In genomic region chr5:40914835-40915234, GRCh38 we compare ENCODE assay signal across 16 cellular contexts. TPM values are rescaled to one million over a fixed set of nuclear protein-coding genes. Genes with fewer than 3 reads are reported as not detected.
A peak's percentile ranks its signal among the peaks of the same experiment; 100 is the strongest.
DNase-seq lines count a peak whose midpoint lies in the region; ATAC-seq and TF ChIP-seq lines count a peak whose summit lies in the region.
"Had no signal": no experiment of that assay in that cellular context is flagged by ENCODE, and none has a peak within 500 bp of the region (broad histone marks: within the 10 kb centered on the region; RNA-seq: fewer than 3 reads in every experiment).

No MANE protein-coding gene starts in this region.

- DNase-seq in LHCN-M2 (ENCODE audit: low read depth): peak; percentile 34
- DNase-seq in choroid plexus epithelial cell (ENCODE audit: low read depth): peak; percentile 89
- DNase-seq in kidney epithelial cell (ENCODE audit: low read depth): peak; percentile 12
- DNase-seq in NCI-H2196 treated with DMSO at 0.1 percent for 48 hours (lab: John Stamatoyannopoulos, UW; ENCODE audit: unreplicated experiment): no peak
- DNase-seq in activated CD8-positive, alpha-beta memory T cell treated with anti-CD3 and anti-CD28 coated beads, Interleukin-2, amount 50 U/mL, for 4 hours: no peak
- no peak for DNase-seq in activated T-cell treated with anti-CD3 and anti-CD28 coated beads, Interleukin-2, amount 50 U/mL, for 72 hours
- DNase-seq in naive thymus-derived CD8-positive, alpha-beta T cell: no peak
- DNase-seq: activated B cell treated with CpG ODN at 0.5 μM for 24 hours; activated T-cell treated with anti-CD3 and anti-CD28 coated beads, Interleukin-2, amount 50 U/mL, for 48 hours; CD8-positive, alpha-beta memory T cell; central memory CD4-positive, alpha-beta T cell; NCI-H446 treated with DMSO at 0.1 percent for 48 hours; nucleus accumbens; stimulated activated naive CD4-positive, alpha-beta T cell treated with Interleukin-2 at 50 U/mL for 16 hours had no signal

- POLR2A ChIA-PET in naive thymus-derived CD8-positive, alpha-beta T cell (lab: Charles Lee): no interaction called here

- peak overlapping the region; percentile 13 for H3K4me3 ChIP-seq in choroid plexus epithelial cell (ENCODE audit: low read depth, low read length)
- no peak overlapping the region for H3K4me3 ChIP-seq in kidney epithelial cell (ENCODE audit: low read depth, low read length)
- peak overlapping the region in 4 of 5 donors; percentile 4 to 37 (median 22) for H3K4me3 ChIP-seq in subcutaneous abdominal adipose tissue (ENCODE audit: low read depth in 1 of 5, low read length in 5 of 5)

- H3K27me3 Mint-ChIP-seq in activated T-cell treated with anti-CD3 and anti-CD28 coated beads, Interleukin-2, amount 50 U/mL, for 72 hours (ENCODE audit: low read depth): peaks cover 51% of the 10 kb centered on the region
- H3K27me3 Mint-ChIP-seq in naive thymus-derived CD8-positive, alpha-beta T cell: peaks cover 19 to 41% (median 33%) of the 10 kb centered on the region in 5 donors

- peaks cover 5% of the 10 kb centered on the region for H3K4me1 Mint-ChIP-seq in activated T-cell treated with anti-CD3 and anti-CD28 coated beads, Interleukin-2, amount 50 U/mL, for 72 hours (ENCODE audit: low read depth)
- no peaks in the 10 kb centered on the region for H3K4me1 Mint-ChIP-seq in naive thymus-derived CD8-positive, alpha-beta T cell
- H3K4me1 Mint-ChIP-seq: activated B cell treated with CpG ODN at 0.5 μM for 24 hours; CD8-positive, alpha-beta memory T cell had no signal

- no peaks in the 10 kb centered on the region for H3K9me3 Mint-ChIP-seq in activated T-cell treated with anti-CD3 and anti-CD28 coated beads, Interleukin-2, amount 50 U/mL, for 72 hours
- H3K9me3 Mint-ChIP-seq in naive thymus-derived CD8-positive, alpha-beta T cell: peaks cover 0 to 3% (median 0%) of the 10 kb centered on the region in 9 donors
- H3K9me3 Mint-ChIP-seq: activated B cell treated with CpG ODN at 0.5 μM for 24 hours had no signal

- no peak overlapping the region for H3K27ac Mint-ChIP-seq in activated T-cell treated with anti-CD3 and anti-CD28 coated beads, Interleukin-2, amount 50 U/mL, for 72 hours
- H3K27ac Mint-ChIP-seq in naive thymus-derived CD8-positive, alpha-beta T cell: no peak overlapping the region
- H3K27ac Mint-ChIP-seq: activated B cell treated with CpG ODN at 0.5 μM for 24 hours; CD8-positive, alpha-beta memory T cell had no signal

- no peak for TF ChIP-seq CTCF in choroid plexus epithelial cell (conservative IDR thresholded peaks at IDR 0.05; ENCODE audit: low read depth, low read length)
- TF ChIP-seq CTCF in kidney epithelial cell (IDR thresholded peaks at IDR 0.05; ENCODE audit: insufficient read depth, low read length, poor library complexity, severe bottlenecking): no peak

- H3K36me3 ChIP-seq in kidney epithelial cell (ENCODE audit: control insufficient read depth, insufficient read depth, low read length) (no peaks in the 10 kb centered on the region), subcutaneous abdominal adipose tissue (ENCODE audit: control insufficient read depth in 5 of 5, insufficient read depth in 5 of 5, low read length in 5 of 5) (no peaks in the 10 kb centered on the region)

- ATAC-seq in activated T-cell treated with anti-CD3 and anti-CD28 coated beads, Interleukin-2, amount 50 U/mL, for 72 hours (replicated peaks in 1 of 2): no peak
- ATAC-seq in naive thymus-derived CD8-positive, alpha-beta T cell: no peak

- peaks cover 0 to 15% (median 0%) of the 10 kb centered on the region in 5 donors for H3K4me1 ChIP-seq in subcutaneous abdominal adipose tissue (ENCODE audit: control insufficient read depth in 5 of 5, insufficient read depth in 5 of 5, low read length in 5 of 5)

- no peaks in the 10 kb centered on the region for H3K36me3 Mint-ChIP-seq in activated T-cell treated with anti-CD3 and anti-CD28 coated beads, Interleukin-2, amount 50 U/mL, for 72 hours (ENCODE audit: insufficient read depth in 2 of 2)
- H3K36me3 Mint-ChIP-seq in naive thymus-derived CD8-positive, alpha-beta T cell: no peaks in the 10 kb centered on the region
- H3K36me3 Mint-ChIP-seq: CD8-positive, alpha-beta memory T cell had no signal

- H3K4me3 Mint-ChIP-seq in activated T-cell treated with anti-CD3 and anti-CD28 coated beads, Interleukin-2, amount 50 U/mL, for 72 hours: no peak overlapping the region
- H3K4me3 Mint-ChIP-seq in naive thymus-derived CD8-positive, alpha-beta T cell: no peak overlapping the region
- H3K4me3 Mint-ChIP-seq: activated B cell treated with CpG ODN at 0.5 μM for 24 hours; CD8-positive, alpha-beta memory T cell had no signal

- H3K27me3 ChIP-seq in kidney epithelial cell (ENCODE audit: control insufficient read depth, insufficient read depth, low read length) (no peaks in the 10 kb centered on the region), subcutaneous abdominal adipose tissue (ENCODE audit: control insufficient read depth in 5 of 5, insufficient read depth in 4 of 5, low read length in 5 of 5) (no peaks in the 10 kb centered on the region)

- peak overlapping the region in 2 of 5 donors; percentile 14 to 42 for H3K9ac ChIP-seq in subcutaneous abdominal adipose tissue (ENCODE audit: low read length in 5 of 5)

- peak overlapping the region; percentile 52 for H3K27ac ChIP-seq in subcutaneous abdominal adipose tissue (ENCODE audit: low read depth, low read length)

- no peaks in the 10 kb centered on the region for H3K9me3 ChIP-seq in subcutaneous abdominal adipose tissue (ENCODE audit: control insufficient read depth in 5 of 5, low read length in 5 of 5)

RNA-seq across cellular contexts. Expression of gene C7, which starts 5.5 kb away (rescaled TPM):
- total RNA-seq in LHCN-M2 (2014; rRNA removed): not detected in 2 replicates
- not detected for polyA plus RNA-seq in LHCN-M2 (2012)
- total RNA-seq in kidney epithelial cell: 0.13 and 0.34 TPM in 2 replicates
- not detected for total RNA-seq in activated T-cell treated with anti-CD3 and anti-CD28 coated beads, Interleukin-2, amount 50 U/mL, for 72 hours
- not detected for total RNA-seq in naive thymus-derived CD8-positive, alpha-beta T cell
- polyA plus RNA-seq in naive thymus-derived CD8-positive, alpha-beta T cell: under 1 TPM in 1 of 3 donors, not detected in 2; 0.10 TPM
- total RNA-seq: activated B cell treated with CpG ODN at 0.5 μM for 24 hours; CD8-positive, alpha-beta memory T cell had no signal
- polyA plus RNA-seq: CD8-positive, alpha-beta memory T cell; keratinocyte had no signal

Comparison
In these comparisons a context has a peak if more than half of its experiments do, and no peak if none do; other contexts are left out.
1. DNase-seq: peak in LHCN-M2 (single experiment), choroid plexus epithelial cell (single experiment) and kidney epithelial cell (single experiment); none in NCI-H2196 treated with DMSO at 0.1 percent for 48 hours (single experiment), activated CD8-positive, alpha-beta memory T cell treated with anti-CD3 and anti-CD28 coated beads, Interleukin-2, amount 50 U/mL, for 4 hours (single experiment), activated T-cell treated with anti-CD3 and anti-CD28 coated beads, Interleukin-2, amount 50 U/mL, for 72 hours (0 of 2) and naive thymus-derived CD8-positive, alpha-beta T cell (0 of 10).